19 cellular contexts compared by ENCODE assay signal in genomic region chr12:16492820-16493797, GRCh38.
A peak's percentile ranks its signal among the peaks of the same experiment; 100 is the strongest.
DNase-seq lines count a peak whose midpoint lies in the region; ATAC-seq, FAIRE-seq and TF ChIP-seq lines count a peak whose summit lies in the region.
"Had no signal": no experiment of that assay in that cellular context is flagged by ENCODE, and none has a peak within 500 bp of the region (broad histone marks: within the 10 kb centered on the region; RNA-seq: fewer than 3 reads in every experiment).

No MANE protein-coding gene starts in this region.

- in situ Hi-C loops in HepG2 (cut with HindIII; ENCODE audit: extremely low pct_ligation_motif_present, low pct_unique_long_range_greater_than_20kb): no loop called here

- DNase-seq in A549 (ENCODE audit: low read depth in 1 of 2, low spot score in 1 of 2) (no peak), WTC11 (ENCODE audit: low spot score) (no peak), HepG2 (ENCODE audit: low spot score) (peak; percentile 81), pancreas (no peak), RCC 7860 (ENCODE audit: low spot score) (no peak), caudate nucleus (lab: John Stamatoyannopoulos, UW) (no peak)
- DNase-seq: 8988T; C1 segment of cervical spinal cord; CD4-positive, alpha-beta memory T cell; DND-41; GDM1; GOT3; IMR-90; KBM-7 had no signal

- intact Hi-C loops in HepG2 (cut with micrococcal nuclease; ENCODE audit: unreplicated experiment): no loop called here
- intact Hi-C loops in pancreas (cut with DNase I): no loop called here

- no peaks in the 10 kb centered on the region for H3K9me3 Mint-ChIP-seq in WTC11
- H3K9me3 Mint-ChIP-seq: H9 had no signal

- no peak overlapping the region for H3K9ac ChIP-seq in HepG2 (ENCODE audit: insufficient read depth, low read depth, low read length)

- peak overlapping the region; percentile 15 for H2AFZ ChIP-seq in HepG2 (ENCODE audit: low read length)

- TF ChIP-seq CTCF in A549 (IDR thresholded peaks at IDR 0.05) (no peak), WTC11 (IDR thresholded peaks at IDR 0.05) (no peak), HepG2 (CRISPR knock-in tag; IDR thresholded peaks at IDR 0.05) (no peak), pancreas (IDR thresholded peaks at IDR 0.05) (no peak)

- H3K4me2 ChIP-seq in A549 (peak overlapping the region; percentile 55), HepG2 (ENCODE audit: low read depth, low read length) (peak overlapping the region; percentile 48)

- no peaks in the 10 kb centered on the region for H3K4me1 Mint-ChIP-seq in WTC11
- H3K4me1 Mint-ChIP-seq: B cell; CD4-positive, alpha-beta memory T cell; H9 had no signal

- H3K4me3 ChIP-seq in A549 (no peak overlapping the region), HepG2 (replicated peaks in 1 of 3; ENCODE audit: insufficient read depth in 1 of 3, low read depth in 2 of 3, low read length in 3 of 3) (peak overlapping the region in 1 of 3 experiments; percentile 8; a peak in 1 of 6 replicates), pancreas (no peak overlapping the region)

- no peaks in the 10 kb centered on the region for H3K27me3 Mint-ChIP-seq in WTC11 (ENCODE audit: low read depth)
- H3K27me3 Mint-ChIP-seq: B cell; CD4-positive, alpha-beta memory T cell had no signal

- H3K36me3 Mint-ChIP-seq in WTC11: no peaks in the 10 kb centered on the region
- H3K36me3 Mint-ChIP-seq: CD4-positive, alpha-beta memory T cell had no signal

- no peaks in the 10 kb centered on the region for H3K27me3 ChIP-seq in HepG2 (ENCODE audit: control insufficient read depth in 1 of 2, insufficient read depth in 2 of 2, low read length in 2 of 2)
- H3K27me3 ChIP-seq in pancreas: no peaks in the 10 kb centered on the region

- H3K27ac Mint-ChIP-seq in WTC11: no peak overlapping the region
- H3K27ac Mint-ChIP-seq: B cell; CD4-positive, alpha-beta memory T cell; H9 had no signal

- 69% methylated on average over 4 of the region's 4 CpGs for WGBS in A549 (ENCODE audit: missing lambda C conversion rate)
- WGBS in HepG2 (ENCODE audit: low lambda C conversion rate): 38% methylated on average over 4 of the region's 4 CpGs
- WGBS in pancreas, 2 donors: 66 to 67% methylated on average over 4 of the region's 4 CpGs

- H3K9me3 ChIP-seq in A549 (no peaks in the 10 kb centered on the region), HepG2 (ENCODE audit: low read length) (no peaks in the 10 kb centered on the region), pancreas (no peaks in the 10 kb centered on the region)

- TF ChIP-seq EP300 in A549 (IDR thresholded peaks at IDR 0.05) (no peak), HepG2 (IDR thresholded peaks at IDR 0.05; ENCODE audit: low read depth in 2 of 2, low read length in 2 of 2) (peak in 1 of 2 experiments; percentile 53; a peak in 2 of 4 replicates), HepG2 (CRISPR knock-in tag; IDR thresholded peaks at IDR 0.05; ENCODE audit: borderline replicate concordance) (no peak)

- TF ChIP-seq POLR2A in A549 (IDR thresholded peaks at IDR 0.05; ENCODE audit: low read length) (no peak), HepG2 (IDR thresholded peaks at IDR 0.05; ENCODE audit: insufficient read depth in 1 of 2, low read depth in 2 of 2, low read length in 2 of 2) (no peak)

- FAIRE-seq in A549 (lab: Jason Lieb, UNC): peak; percentile 13
- FAIRE-seq in HepG2 (lab: Jason Lieb, UNC): peak; percentile 86
- FAIRE-seq in pancreas (lab: Jason Lieb, UNC): no peak
- FAIRE-seq in RCC 7860 (lab: Jason Lieb, UNC): no peak
- FAIRE-seq: GM12892, GM19239 had no signal

- POLR2A ChIA-PET in A549 (lab: Yijun Ruan, JAX): no interaction called here
- POLR2A ChIA-PET in WTC11 (lab: Charles Lee): no interaction called here
- POLR2A ChIA-PET in HepG2 (lab: Yijun Ruan, JAX): no interaction called here

- CTCF ChIA-PET in A549 (lab: Yijun Ruan, JAX): interaction anchor here (1.1 kb wide), 1 partner anchor 12 kb away, joined by 3 read pairs; no protein-coding TSS in a partner anchor
- CTCF ChIA-PET in WTC11 (lab: Charles Lee): interaction anchor here (1.2 to 2.2 kb wide), 5 partner anchors 10 to 192 kb away, joined by 3 to 7 read pairs (median 3); no protein-coding TSS in a partner anchor
- CTCF ChIA-PET in HepG2 (lab: Yijun Ruan, JAX; ENCODE audit: low intra/inter-chr PET ratio, low total read pairs): no interaction called here

- H3K4me3 Mint-ChIP-seq in WTC11: no peak overlapping the region
- H3K4me3 Mint-ChIP-seq: B cell; CD4-positive, alpha-beta memory T cell; H9 had no signal

- TF ChIP-seq RAD21 in A549 (conservative IDR thresholded peaks at IDR 0.05 in 1 of 2, IDR thresholded peaks at IDR 0.05 in 1 of 2) (no peak), HepG2 (CRISPR knock-in tag; IDR thresholded peaks at IDR 0.05) (no peak)

- ATAC-seq in A549 (peak in 1 of 2 experiments; percentile 44; a peak in 2 of 6 replicates), WTC11 (no peak), HepG2 (peak; percentile 96), pancreas (peak; percentile 73 to 92 (median 84)), HG02884 (IDR thresholded peaks at IDR 0.05; ENCODE audit: unreplicated experiment) (no peak)

- H3K36me3 ChIP-seq in HepG2 (replicated peaks in 1 of 2; ENCODE audit: control insufficient read depth in 1 of 2, insufficient read depth in 2 of 2, low read length in 2 of 2) (no peaks in the 10 kb centered on the region), pancreas (no peaks in the 10 kb centered on the region)

- no TSS peak for BruUV-seq in HepG2 (replicated peaks; lab: Mats Ljungman, UMichigan)

- peaks cover 12% of the 10 kb centered on the region; the same call in 2 of the 3 replicates for H3K4me1 ChIP-seq in A549
- peaks cover 19% of the 10 kb centered on the region for H3K4me1 ChIP-seq in HepG2 (ENCODE audit: insufficient read depth, low read length)
- no peaks in the 10 kb centered on the region for H3K4me1 ChIP-seq in pancreas

- no peaks in the 10 kb centered on the region for H3K79me2 ChIP-seq in HepG2 (ENCODE audit: insufficient read depth, low read length)

- H3K27ac ChIP-seq in A549 (peak overlapping the region; percentile 42 to 45; a peak in 4 of 6 replicates), HepG2 (ENCODE audit: extremely low read length, insufficient read depth, low read length) (peak overlapping the region; percentile 52), pancreas (peak overlapping the region in 1 of 4 donors; percentile 14), caudate nucleus (ENCODE audit: low read depth, low read length) (no peak overlapping the region)

- H4K20me1 ChIP-seq in HepG2 (ENCODE audit: insufficient read depth, low read length): no peaks in the 10 kb centered on the region

TF ChIP-seq in A549, 52 proteins besides CTCF, POLR2A, EP300 and RAD21 (continues in another document):
- no peak for TF ChIP-seq NR3C1 (IDR thresholded peaks at IDR 0.05)
- TF ChIP-seq CBX2 (IDR thresholded peaks at IDR 0.05; ENCODE audit: borderline replicate concordance, low read depth): no peak
- no peak for TF ChIP-seq E2F6 (IDR thresholded peaks at IDR 0.05; ENCODE audit: borderline replicate concordance, low read depth)
- TF ChIP-seq NPAS2 (CRISPR knock-in tag; IDR thresholded peaks at IDR 0.05; ENCODE audit: borderline replicate concordance): no peak
- TF ChIP-seq GATA3 (IDR thresholded peaks at IDR 0.05; ENCODE audit: borderline replicate concordance): no peak
- TF ChIP-seq FOSL2 (IDR thresholded peaks at IDR 0.05): no peak
- TF ChIP-seq FOSL2 (CRISPR knock-in tag; IDR thresholded peaks at IDR 0.05): no peak
- TF ChIP-seq CEBPB (IDR thresholded peaks at IDR 0.05): no peak
- TF ChIP-seq SMC3 (IDR thresholded peaks at IDR 0.05): no peak
- no peak for TF ChIP-seq KDM1A (IDR thresholded peaks at IDR 0.05; ENCODE audit: low read depth)

TF ChIP-seq in WTC11, 78 proteins besides CTCF, POLR2A, EP300 and RAD21:
- TF ChIP-seq NFATC4 (CRISPR knock-in tag; IDR thresholded peaks at IDR 0.05) (no peak), NR2C2 (CRISPR knock-in tag; IDR thresholded peaks at IDR 0.05) (no peak), GABPB1 (CRISPR knock-in tag; IDR thresholded peaks at IDR 0.05) (0 out of 2 replicates have a peak, but pooled peaks have one; percentile 39)

TF ChIP-seq in HepG2, 621 proteins besides CTCF, POLR2A, EP300 and RAD21 (continues in another document):
- TF ChIP-seq TEF (CRISPR knock-in tag; IDR thresholded peaks at IDR 0.05) (peak; percentile 92), PAXIP1 (CRISPR knock-in tag; conservative IDR thresholded peaks at IDR 0.05) (peak; percentile 69), SOX13 (IDR thresholded peaks at IDR 0.05) (no peak), SOX13 (CRISPR knock-in tag; conservative IDR thresholded peaks at IDR 0.05 in 1 of 2, IDR thresholded peaks at IDR 0.05 in 1 of 2) (peak in 1 of 2 experiments; percentile 45; a peak in 1 of 4 replicates)

Comparison
In these comparisons a context has a peak if more than half of its experiments do, and no peak if none do; other contexts are left out.
1. ATAC-seq: peak in HepG2 (single experiment) and pancreas (4 of 4); none in WTC11 (single experiment) and HG02884 (single experiment).